9 cellular contexts compared by ENCODE assay signal in the genomic region with DNA sequence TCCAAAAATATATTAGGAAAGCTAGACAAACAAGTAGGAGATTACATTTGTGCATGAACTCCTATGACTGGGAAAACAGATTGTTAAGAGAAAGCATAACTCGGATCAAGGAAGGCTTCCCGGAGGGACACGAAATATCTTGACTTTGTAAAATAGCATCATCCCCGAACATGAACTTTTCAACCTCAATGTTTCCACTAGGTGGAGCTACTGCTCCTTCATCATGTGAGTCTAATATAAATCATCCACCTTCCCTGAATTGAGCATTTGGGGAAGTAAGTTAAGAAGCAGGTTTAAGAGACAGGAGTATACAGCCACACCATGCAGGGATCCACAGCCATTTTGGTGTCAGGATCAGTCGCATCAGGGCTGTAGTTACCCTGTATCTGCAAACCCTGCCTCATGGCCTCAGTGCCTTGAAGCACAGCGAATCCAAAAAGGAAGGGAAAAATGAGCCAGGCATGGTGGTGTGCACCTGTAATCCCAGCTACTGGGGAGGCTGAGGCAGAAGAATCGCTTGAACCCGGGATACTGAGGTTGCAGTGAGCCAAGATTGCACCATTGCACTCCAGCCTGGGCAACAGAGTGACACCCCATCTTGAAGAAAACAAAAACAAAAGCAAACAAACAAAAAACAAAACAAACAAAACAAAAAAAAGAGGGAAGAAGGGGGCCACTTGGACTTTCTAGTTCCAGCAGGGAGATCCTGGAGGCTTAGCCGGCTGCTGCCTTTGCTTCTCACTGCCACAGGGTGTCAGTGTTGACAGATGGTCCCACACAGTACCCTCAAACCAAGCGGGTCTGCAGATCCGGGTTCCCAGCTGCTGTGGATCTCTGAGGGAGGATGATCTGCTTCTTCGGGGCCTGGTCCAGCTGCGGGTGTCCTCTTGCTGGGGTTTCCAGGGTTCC. TPM values are rescaled to one million over a fixed set of nuclear protein-coding genes. Genes with fewer than 3 reads are reported as not detected.
A peak's percentile ranks its signal among the peaks of the same experiment; 100 is the strongest.
DNase-seq lines count a peak whose midpoint lies in the region; ATAC-seq and TF ChIP-seq lines count a peak whose summit lies in the region.
"Not testable (repeated sequence)": the region's sequence is repeated elsewhere in the genome, so short reads cannot be mapped to it uniquely, and the experiment has no call there.
"Had no signal": no experiment of that assay in that cellular context is flagged by ENCODE, and none has a peak within 500 bp of the region (broad histone marks: within the 10 kb centered on the region; RNA-seq: fewer than 3 reads in every experiment).

No MANE protein-coding gene starts in this region.

- H3K4me1 ChIP-seq in psoas muscle: not testable (repeated sequence)

- not testable (repeated sequence) for H3K27ac Mint-ChIP-seq in activated naive CD4-positive, alpha-beta T cell treated with anti-CD3 and anti-CD28 coated beads for 36 hours

- DNase-seq in AG04449 (ENCODE audit: low read depth, low spot score); GM10266 (ENCODE audit: extremely low spot score); psoas muscle: not testable (repeated sequence)
- DNase-seq in NAMALWA (ENCODE audit: low spot score) (peak; percentile 72), RPMI7951 (ENCODE audit: low read depth) (peak; percentile 33), epithelial cell of esophagus (ENCODE audit: low read depth) (peak; percentile 23), kidney tubule cell (ENCODE audit: low spot score) (peak; percentile 43)
- DNase-seq in activated naive CD4-positive, alpha-beta T cell treated with anti-CD3 and anti-CD28 coated beads for 36 hours: peak; percentile 23

- ATAC-seq in psoas muscle: peak; percentile 57 to 72 (median 68)

- not testable (repeated sequence) for H3K27ac ChIP-seq in psoas muscle

- H3K27me3 ChIP-seq in psoas muscle (ENCODE audit: insufficient read depth in 3 of 3, low read length in 2 of 3): not testable (repeated sequence)

- POLR2A ChIA-PET in AG04449 (lab: Yijun Ruan, JAX): interaction anchor here (0.6 kb wide), 1 partner anchor 243 kb away, joined by 3 read pairs; no protein-coding TSS in a partner anchor

- not testable (repeated sequence) for H3K36me3 ChIP-seq in psoas muscle (ENCODE audit: insufficient read depth in 1 of 2, low read depth in 1 of 2)

- not testable (repeated sequence) for H3K4me3 ChIP-seq in AG04449 (ENCODE audit: low read depth, low read length); epithelial cell of esophagus (ENCODE audit: low read length); psoas muscle

- not testable (repeated sequence) for H3K9me3 ChIP-seq in psoas muscle

- not testable (repeated sequence) for H3K4me3 Mint-ChIP-seq in activated naive CD4-positive, alpha-beta T cell treated with anti-CD3 and anti-CD28 coated beads for 36 hours

- not testable (repeated sequence) for H3K9me3 Mint-ChIP-seq in activated naive CD4-positive, alpha-beta T cell treated with anti-CD3 and anti-CD28 coated beads for 36 hours

- CTCF ChIA-PET in AG04449 (lab: Yijun Ruan, JAX): interaction anchor here (0.7 to 6.6 kb wide), 23 partner anchors 7 to 244 kb away, joined by 3 to 63 read pairs (median 4); a partner anchor contains a TSS
- CTCF ChIA-PET in activated naive CD4-positive, alpha-beta T cell treated with anti-CD3 and anti-CD28 coated beads for 36 hours (lab: Charles Lee): interaction anchor here (0.6 to 4.1 kb wide), 16 partner anchors 8 to 244 kb away, joined by 3 to 20 read pairs (median 4); a partner anchor contains a TSS

- intact Hi-C loops in activated naive CD4-positive, alpha-beta T cell treated with anti-CD3 and anti-CD28 coated beads for 36 hours (cut with micrococcal nuclease); psoas muscle (cut with DNase I): not testable (repeated sequence)

- H3K36me3 Mint-ChIP-seq in activated naive CD4-positive, alpha-beta T cell treated with anti-CD3 and anti-CD28 coated beads for 36 hours (ENCODE audit: low read depth): not testable (repeated sequence)

- TF ChIP-seq CTCF in AG04449 (IDR thresholded peaks at IDR 0.05; ENCODE audit: insufficient read depth, low read length, missing control alignments): peak; percentile 48
- TF ChIP-seq CTCF in GM10266 (IDR thresholded peaks at IDR 0.05; ENCODE audit: control insufficient read depth, insufficient read depth, low read depth, missing control alignments): peak; percentile 54
- peak; percentile 39 for TF ChIP-seq CTCF in epithelial cell of esophagus (IDR thresholded peaks at IDR 0.05; ENCODE audit: insufficient read depth, low read depth, low read length, missing control alignments)
- TF ChIP-seq CTCF in psoas muscle (IDR thresholded peaks at IDR 0.05): peak; percentile 24

- not testable (repeated sequence) for H3K27me3 Mint-ChIP-seq in activated naive CD4-positive, alpha-beta T cell treated with anti-CD3 and anti-CD28 coated beads for 36 hours (ENCODE audit: low read depth)

- WGBS in psoas muscle, 3 donors: 28 to 29% (median 28%) methylated on average over 13 of the region's 13 CpGs

- not testable (repeated sequence) for H3K4me1 Mint-ChIP-seq in activated naive CD4-positive, alpha-beta T cell treated with anti-CD3 and anti-CD28 coated beads for 36 hours (ENCODE audit: low read depth)

RNA-seq across cellular contexts. Expression of a gene that starts 7.2 kb away (rescaled TPM):
- total RNA-seq in RPMI7951 (2014; rRNA removed; shearing (Covaris generic)): not detected in 2 replicates
- total RNA-seq in activated naive CD4-positive, alpha-beta T cell treated with anti-CD3 and anti-CD28 coated beads for 36 hours: not detected
- not detected for total RNA-seq in psoas muscle
- not detected for polyA plus RNA-seq in psoas muscle
- total RNA-seq: subcutaneous adipose tissue had no signal

RNA-seq across cellular contexts. Expression of a gene that starts 7.5 kb away (rescaled TPM):
- total RNA-seq in RPMI7951 (2014; rRNA removed; shearing (Covaris generic)): not detected in 2 replicates
- total RNA-seq in activated naive CD4-positive, alpha-beta T cell treated with anti-CD3 and anti-CD28 coated beads for 36 hours: not detected
- not detected for total RNA-seq in psoas muscle
- not detected for polyA plus RNA-seq in psoas muscle
- total RNA-seq: subcutaneous adipose tissue had no signal

RNA-seq across cellular contexts. Expression of a gene that starts 15.7 kb away (rescaled TPM):
- total RNA-seq in RPMI7951 (2014; rRNA removed; shearing (Covaris generic)): not detected in 2 replicates
- total RNA-seq in activated naive CD4-positive, alpha-beta T cell treated with anti-CD3 and anti-CD28 coated beads for 36 hours: not detected
- not detected for total RNA-seq in psoas muscle
- polyA plus RNA-seq in psoas muscle: not detected
- total RNA-seq: subcutaneous adipose tissue had no signal

RNA-seq across cellular contexts. Expression of a gene that starts 21.9 kb away (rescaled TPM):
- not detected in 2 replicates for total RNA-seq in RPMI7951 (2014; rRNA removed; shearing (Covaris generic))
- not detected for total RNA-seq in activated naive CD4-positive, alpha-beta T cell treated with anti-CD3 and anti-CD28 coated beads for 36 hours
- not detected for total RNA-seq in psoas muscle
- polyA plus RNA-seq in psoas muscle: not detected
- total RNA-seq: subcutaneous adipose tissue had no signal

RNA-seq across cellular contexts. Expression of a gene that starts 29.4 kb away (rescaled TPM):
- not detected in 2 replicates for total RNA-seq in RPMI7951 (2014; rRNA removed; shearing (Covaris generic))
- total RNA-seq in activated naive CD4-positive, alpha-beta T cell treated with anti-CD3 and anti-CD28 coated beads for 36 hours: not detected
- not detected for total RNA-seq in psoas muscle
- polyA plus RNA-seq in psoas muscle: not detected
- total RNA-seq: subcutaneous adipose tissue had no signal
